In genomic region chr2:135839713-135840112, GRCh38 we compare ENCODE assay signal across 13 cellular contexts. TPM values are rescaled to one million over a fixed set of nuclear protein-coding genes. Genes with fewer than 3 reads are reported as not detected.
A peak's percentile ranks its signal among the peaks of the same experiment; 100 is the strongest.
DNase-seq lines count a peak whose midpoint lies in the region; ATAC-seq, FAIRE-seq and TF ChIP-seq lines count a peak whose summit lies in the region.
"Had no signal": no experiment of that assay in that cellular context is flagged by ENCODE, and none has a peak within 500 bp of the region (broad histone marks: within the 10 kb centered on the region; RNA-seq: fewer than 3 reads in every experiment).

No MANE protein-coding gene starts in this region.

- H3K36me3 Mint-ChIP-seq in activated naive CD8-positive, alpha-beta T cell treated with anti-CD3 and anti-CD28 coated beads, Interleukin-2, amount 10 ng/mL, durations not matched to agents 7 days and 5 days: peaks cover 53% of the 10 kb centered on the region
- peaks cover 48% of the 10 kb centered on the region for H3K36me3 Mint-ChIP-seq in activated naive CD8-positive, alpha-beta T cell treated with anti-CD3 and anti-CD28 coated beads for 36 hours
- H3K36me3 Mint-ChIP-seq in type B pancreatic cell: peaks cover 28% of the 10 kb centered on the region

- H3K9me3 ChIP-seq in K562 (replicated peaks; ENCODE audit: control insufficient read depth, insufficient read depth, low read depth, low read length) (no peaks in the 10 kb centered on the region), right cardiac atrium (ENCODE audit: control insufficient read depth, low read length) (no peaks in the 10 kb centered on the region), Peyer's patch (no peaks in the 10 kb centered on the region)
- H3K9me3 ChIP-seq: tibial nerve had no signal

- peaks cover 49% of the 10 kb centered on the region for H3K4me1 Mint-ChIP-seq in activated naive CD8-positive, alpha-beta T cell treated with anti-CD3 and anti-CD28 coated beads, Interleukin-2, amount 10 ng/mL, durations not matched to agents 7 days and 5 days
- peaks cover 26% of the 10 kb centered on the region for H3K4me1 Mint-ChIP-seq in activated naive CD8-positive, alpha-beta T cell treated with anti-CD3 and anti-CD28 coated beads for 36 hours
- H3K4me1 Mint-ChIP-seq in type B pancreatic cell (ENCODE audit: unreplicated experiment): peaks cover 10% of the 10 kb centered on the region

- DNase-seq in activated naive CD8-positive, alpha-beta T cell treated with anti-CD3 and anti-CD28 coated beads, Interleukin-2, amount 10 ng/mL, durations not matched to agents 7 days and 5 days: no peak
- DNase-seq in activated naive CD8-positive, alpha-beta T cell treated with anti-CD3 and anti-CD28 coated beads for 36 hours: no peak
- no peak for DNase-seq in K562 (ENCODE audit: extremely low read depth in 1 of 4, low spot score in 3 of 4)
- DNase-seq in right cardiac atrium: no peak
- DNase-seq in type B pancreatic cell (ENCODE audit: extremely low spot score, unreplicated experiment): no peak
- DNase-seq in glomerular visceral epithelial cell (ENCODE audit: extremely low spot score): no peak
- no peak for DNase-seq in Peyer's patch
- DNase-seq: activated CD4-positive, alpha-beta memory T cell treated with anti-CD3 and anti-CD28 coated beads, Interleukin-2, amount 10 ng/mL, durations not matched to agents 7 days and 5 days; anterior cingulate cortex had no signal

- no peak for FAIRE-seq in K562 (lab: Jason Lieb, UNC)
- FAIRE-seq: A204.1 had no signal

- no peaks in the 10 kb centered on the region for H3K79me2 ChIP-seq in K562 (ENCODE audit: control insufficient read depth, insufficient read depth, low read length)

- no peak overlapping the region for H2AFZ ChIP-seq in K562 (ENCODE audit: low read depth, low read length)

- POLR2A ChIA-PET in activated naive CD8-positive, alpha-beta T cell treated with anti-CD3 and anti-CD28 coated beads, Interleukin-2, amount 10 ng/mL, durations not matched to agents 7 days and 5 days (lab: Charles Lee): interaction anchor here (2.0 kb wide), 1 partner anchor 36 kb away, joined by 5 read pairs; no protein-coding TSS in a partner anchor
- POLR2A ChIA-PET in K562 (lab: Yijun Ruan, JAX): interaction anchor here (1.3 kb wide), 2 partner anchors 10 to 43 kb away, joined by 3 to 4 read pairs; no protein-coding TSS in a partner anchor

- no peak overlapping the region for H3K4me2 ChIP-seq in K562 (ENCODE audit: insufficient read depth, low read length)

- 42% methylated on average over 2 of the region's 2 CpGs for WGBS in K562 (ENCODE audit: insufficient coverage, low coverage, missing lambda C conversion rate)
- WGBS in right cardiac atrium: 28% methylated on average over 2 of the region's 2 CpGs

- in situ Hi-C loops in K562 (cut with MboI): no loop called here

- H3K27me3 ChIP-seq in K562 (ENCODE audit: control insufficient read depth in 2 of 2, insufficient read depth in 2 of 2, low read length in 2 of 2): no peaks in the 10 kb centered on the region
- no peaks in the 10 kb centered on the region for H3K27me3 ChIP-seq in right cardiac atrium (ENCODE audit: control insufficient read depth, insufficient read depth)
- H3K27me3 ChIP-seq in Peyer's patch: no peaks in the 10 kb centered on the region
- H3K27me3 ChIP-seq: tibial nerve had no signal

- TF ChIP-seq POLR2A in K562 (conservative IDR thresholded peaks at IDR 0.05) (no peak), Peyer's patch (IDR thresholded peaks at IDR 0.05) (no peak)

- H3K4me3 Mint-ChIP-seq in activated naive CD8-positive, alpha-beta T cell treated with anti-CD3 and anti-CD28 coated beads, Interleukin-2, amount 10 ng/mL, durations not matched to agents 7 days and 5 days: no peak overlapping the region
- no peak overlapping the region for H3K4me3 Mint-ChIP-seq in activated naive CD8-positive, alpha-beta T cell treated with anti-CD3 and anti-CD28 coated beads for 36 hours
- peak overlapping the region; percentile 20 for H3K4me3 Mint-ChIP-seq in type B pancreatic cell
- H3K4me3 Mint-ChIP-seq: activated CD4-positive, alpha-beta memory T cell treated with anti-CD3 and anti-CD28 coated beads, Interleukin-2, amount 10 ng/mL, durations not matched to agents 7 days and 5 days had no signal

- H3K36me3 ChIP-seq in K562 (ENCODE audit: control insufficient read depth, insufficient read depth, low read length) (peaks cover 49% of the 10 kb centered on the region), Peyer's patch (no peaks in the 10 kb centered on the region)

- no peak for TF ChIP-seq RAD21 in K562 (CRISPR knock-in tag; conservative IDR thresholded peaks at IDR 0.05 in 1 of 2, IDR thresholded peaks at IDR 0.05 in 1 of 2)

- peak overlapping the region; percentile 10 for H3K27ac Mint-ChIP-seq in activated naive CD8-positive, alpha-beta T cell treated with anti-CD3 and anti-CD28 coated beads, Interleukin-2, amount 10 ng/mL, durations not matched to agents 7 days and 5 days
- H3K27ac Mint-ChIP-seq in activated naive CD8-positive, alpha-beta T cell treated with anti-CD3 and anti-CD28 coated beads for 36 hours: no peak overlapping the region
- H3K27ac Mint-ChIP-seq in type B pancreatic cell: no peak overlapping the region

- H3K27ac ChIP-seq in K562 (ENCODE audit: extremely low read depth, low read depth, low read length): no peak overlapping the region
- no peak overlapping the region for H3K27ac ChIP-seq in right cardiac atrium (ENCODE audit: low read length)
- H3K27ac ChIP-seq in Peyer's patch: peak overlapping the region in 2 of 4 donors; percentile 0 to 53

- TF ChIP-seq EP300 in K562 (IDR thresholded peaks at IDR 0.05; ENCODE audit: low read length): no peak

- H3K4me3 ChIP-seq in K562: no peak overlapping the region
- H3K4me3 ChIP-seq in right cardiac atrium (ENCODE audit: low read length): no peak overlapping the region
- no peak overlapping the region for H3K4me3 ChIP-seq in Peyer's patch
- H3K4me3 ChIP-seq: tibial nerve had no signal

- no peak for TF ChIP-seq CTCF in K562 (IDR thresholded peaks at IDR 0.05 in 2 of 3, conservative IDR thresholded peaks at IDR 0.05 in 1 of 3; ENCODE audit: insufficient read depth in 2 of 3, low read depth in 1 of 3, low read length in 3 of 3)
- no peak for TF ChIP-seq CTCF in type B pancreatic cell (conservative IDR thresholded peaks at IDR 0.05)
- no peak for TF ChIP-seq CTCF in Peyer's patch (IDR thresholded peaks at IDR 0.05)

- H3K9me1 ChIP-seq in K562 (ENCODE audit: control insufficient read depth, insufficient read depth, low read length): peaks cover 5% of the 10 kb centered on the region

- no peaks in the 10 kb centered on the region for H3K27me3 Mint-ChIP-seq in activated naive CD8-positive, alpha-beta T cell treated with anti-CD3 and anti-CD28 coated beads, Interleukin-2, amount 10 ng/mL, durations not matched to agents 7 days and 5 days
- no peaks in the 10 kb centered on the region for H3K27me3 Mint-ChIP-seq in activated naive CD8-positive, alpha-beta T cell treated with anti-CD3 and anti-CD28 coated beads for 36 hours
- no peaks in the 10 kb centered on the region for H3K27me3 Mint-ChIP-seq in type B pancreatic cell
- H3K27me3 Mint-ChIP-seq: activated CD4-positive, alpha-beta memory T cell treated with anti-CD3 and anti-CD28 coated beads, Interleukin-2, amount 10 ng/mL, durations not matched to agents 7 days and 5 days had no signal

- H3K4me1 ChIP-seq in K562 (replicated peaks in 1 of 2; ENCODE audit: control insufficient read depth in 2 of 2, insufficient read depth in 2 of 2, low read length in 2 of 2) (no peaks in the 10 kb centered on the region), right cardiac atrium (ENCODE audit: control insufficient read depth, insufficient read depth, low read length) (no peaks in the 10 kb centered on the region), Peyer's patch (peaks cover 0 to 16% (median 0%) of the 10 kb centered on the region in 4 donors)

- intact Hi-C loops in K562 (cut with micrococcal nuclease): no loop called here
- intact Hi-C loops in right cardiac atrium (cut with DNase I): no loop called here

- BruUV-seq in K562 (replicated peaks; lab: Mats Ljungman, UMichigan): no TSS peak

- CTCF ChIA-PET in K562 (lab: Yijun Ruan, JAX; ENCODE audit: low intra/inter-chr PET ratio): no interaction called here

- ATAC-seq in activated naive CD8-positive, alpha-beta T cell treated with anti-CD3 and anti-CD28 coated beads, Interleukin-2, amount 10 ng/mL, durations not matched to agents 7 days and 5 days (ENCODE audit: low read depth): no peak
- ATAC-seq in K562 (peak; percentile 21; the same call in 1 of the 3 replicates), right cardiac atrium (peak; percentile 41 to 85), HG03521 (IDR thresholded peaks at IDR 0.05; ENCODE audit: unreplicated experiment) (no peak)

- no peaks in the 10 kb centered on the region for H3K9me3 Mint-ChIP-seq in activated naive CD8-positive, alpha-beta T cell treated with anti-CD3 and anti-CD28 coated beads, Interleukin-2, amount 10 ng/mL, durations not matched to agents 7 days and 5 days
- no peaks in the 10 kb centered on the region for H3K9me3 Mint-ChIP-seq in activated naive CD8-positive, alpha-beta T cell treated with anti-CD3 and anti-CD28 coated beads for 36 hours
- H3K9me3 Mint-ChIP-seq in type B pancreatic cell: peaks cover 4% of the 10 kb centered on the region
- H3K9me3 Mint-ChIP-seq: activated CD4-positive, alpha-beta memory T cell treated with anti-CD3 and anti-CD28 coated beads, Interleukin-2, amount 10 ng/mL, durations not matched to agents 7 days and 5 days had no signal

- H4K20me1 ChIP-seq in K562 (replicated peaks; ENCODE audit: control insufficient read depth, insufficient read depth, low read length): no peaks in the 10 kb centered on the region

- no peak overlapping the region for H3K9ac ChIP-seq in K562 (ENCODE audit: insufficient read depth in 1 of 2, low read depth in 2 of 2, low read length in 2 of 2)

RNA-seq across cellular contexts. Expression of gene LCT, which starts 2.7 kb away (rescaled TPM):
- total RNA-seq in activated naive CD8-positive, alpha-beta T cell treated with anti-CD3 and anti-CD28 coated beads, Interleukin-2, amount 10 ng/mL, durations not matched to agents 7 days and 5 days: under 1 TPM; 0.14 to 0.39 TPM
- total RNA-seq in activated naive CD8-positive, alpha-beta T cell treated with anti-CD3 and anti-CD28 coated beads for 36 hours: under 1 TPM; 0.31 to 0.34 TPM
- total RNA-seq in K562 (2011; cell fraction: chromatin; rRNA removed; ENCODE audit: low replicate concordance): 0.05 and 0.18 TPM in 2 replicates
- total RNA-seq in K562 (2011; cell fraction: nucleolus; rRNA removed): 0.13 and 0.17 TPM in 2 replicates
- 0.07 TPM in 1 of 2 replicates, not detected in the other for total RNA-seq in K562 (2011; cell fraction: nucleoplasm; rRNA removed)
- total RNA-seq in K562 (2014; rRNA removed) (not detected in 2 replicates), K562 (2014; rRNA removed; fragmentation: Illumina TruSeq; extraction: Trizol) (0.03 and 0.04 TPM in 2 replicates), K562 (2015; rRNA removed; fragmentation: Illumina TruSeq; extraction: Trizol) (0.04 TPM in 1 of 2 replicates, not detected in the other), K562 (2021) (0.04 TPM in 1 of 2 replicates, not detected in the other), right cardiac atrium (not detected), type B pancreatic cell (ENCODE audit: low replicate concordance) (2.8 and 7.2 TPM in 2 replicates), Peyer's patch (10 to 100 TPM; 12.6 to 73.5 (median 25.5) TPM)
- polyA plus RNA-seq in K562 (2011; rRNA removed) (0.01 and 0.03 TPM in 2 replicates), K562 (2014; fragmentation: Illumina TruSeq; extraction: Trizol) (not detected in 2 replicates), K562 (2014; fragmentation: Nextera tagmentation; extraction: Ambion mirVana) (under 1 TPM in 1 of 2 experiments, not detected in 1; 0.01 TPM), K562 (2014; rRNA removed) (0.03 TPM in 1 of 2 replicates, not detected in the other), right cardiac atrium (not detected)
- 0.01 TPM in 1 of 2 replicates, not detected in the other for polyA plus RNA-seq in K562 (2011; cell fraction: cytosol; rRNA removed)
- polyA plus RNA-seq in K562 (2011; cell fraction: nucleus; rRNA removed): 0.04 and 0.06 TPM in 2 replicates
- polyA plus RNA-seq in K562 (2012): 0.01 and 0.03 TPM in 2 replicates
- polyA minus RNA-seq in K562 (2011; rRNA and poly(A)+ RNA removed): 0.06 and 0.07 TPM in 2 replicates
- polyA minus RNA-seq in K562 (2011; cell fraction: cytosol; rRNA and poly(A)+ RNA removed): not detected in 2 replicates
- 0.11 and 0.13 TPM in 2 replicates for polyA minus RNA-seq in K562 (2011; cell fraction: nucleus; rRNA and poly(A)+ RNA removed)
- total RNA-seq: HT1080 had no signal

RNA-seq across cellular contexts. Expression of gene MCM6, which starts 36.5 kb away (rescaled TPM):
- 100 to 1,000 TPM; 107 to 109 TPM for total RNA-seq in activated naive CD8-positive, alpha-beta T cell treated with anti-CD3 and anti-CD28 coated beads, Interleukin-2, amount 10 ng/mL, durations not matched to agents 7 days and 5 days
- 100 to 1,000 TPM; 229 to 232 TPM for total RNA-seq in activated naive CD8-positive, alpha-beta T cell treated with anti-CD3 and anti-CD28 coated beads for 36 hours
- total RNA-seq in K562 (2011; cell fraction: chromatin; rRNA removed; ENCODE audit: low replicate concordance): 43.5 and 75.9 TPM in 2 replicates
- 25.2 and 29.7 TPM in 2 replicates for total RNA-seq in K562 (2011; cell fraction: nucleolus; rRNA removed)
- total RNA-seq in K562 (2011; cell fraction: nucleoplasm; rRNA removed): 43.4 and 45.8 TPM in 2 replicates
- total RNA-seq in K562 (2014; rRNA removed) (67.9 and 77.6 TPM in 2 replicates), K562 (2014; rRNA removed; fragmentation: Illumina TruSeq; extraction: Trizol) (82.4 and 95.4 TPM in 2 replicates), K562 (2015; rRNA removed; fragmentation: Illumina TruSeq; extraction: Trizol) (63.0 and 67.3 TPM in 2 replicates), K562 (2021) (105 and 112 TPM in 2 replicates), right cardiac atrium (1 to 10 TPM; 5.1 to 5.8 (median 5.4) TPM), type B pancreatic cell (ENCODE audit: low replicate concordance) (35.8 and 54.9 TPM in 2 replicates), Peyer's patch (10 to 100 TPM in 3 of 4 donors, 1 to 10 TPM in 1; 8.8 to 38.8 (median 14.5) TPM)
- polyA plus RNA-seq in K562 (2011; rRNA removed) (96.0 and 133 TPM in 2 replicates), K562 (2014; fragmentation: Illumina TruSeq; extraction: Trizol) (111 and 116 TPM in 2 replicates), K562 (2014; fragmentation: Nextera tagmentation; extraction: Ambion mirVana) (10 to 100 TPM; 42.6 to 53.5 TPM), K562 (2014; rRNA removed) (88.1 and 90.7 TPM in 2 replicates), right cardiac atrium (2.5 TPM)
- 46.8 and 79.1 TPM in 2 replicates for polyA plus RNA-seq in K562 (2011; cell fraction: cytosol; rRNA removed)
- 29.7 and 37.2 TPM in 2 replicates for polyA plus RNA-seq in K562 (2011; cell fraction: nucleus; rRNA removed)
- polyA plus RNA-seq in K562 (2012): 70.0 and 85.4 TPM in 2 replicates
- 207 and 264 TPM in 2 replicates for polyA minus RNA-seq in K562 (2011; rRNA and poly(A)+ RNA removed)
- 62.3 and 85.7 TPM in 2 replicates for polyA minus RNA-seq in K562 (2011; cell fraction: cytosol; rRNA and poly(A)+ RNA removed)
- polyA minus RNA-seq in K562 (2011; cell fraction: nucleus; rRNA and poly(A)+ RNA removed): 24.1 and 38.8 TPM in 2 replicates

Comparison
In these comparisons a context has a peak if more than half of its experiments do, and no peak if none do; other contexts are left out.
1. ATAC-seq: peak in K562 (single experiment) and right cardiac atrium (2 of 2); none in activated naive CD8-positive, alpha-beta T cell treated with anti-CD3 and anti-CD28 coated beads, Interleukin-2, amount 10 ng/mL, durations not matched to agents 7 days and 5 days (single experiment) and HG03521 (single experiment).